ENCODE assay signal across 8 cellular contexts in the genomic region with DNA sequence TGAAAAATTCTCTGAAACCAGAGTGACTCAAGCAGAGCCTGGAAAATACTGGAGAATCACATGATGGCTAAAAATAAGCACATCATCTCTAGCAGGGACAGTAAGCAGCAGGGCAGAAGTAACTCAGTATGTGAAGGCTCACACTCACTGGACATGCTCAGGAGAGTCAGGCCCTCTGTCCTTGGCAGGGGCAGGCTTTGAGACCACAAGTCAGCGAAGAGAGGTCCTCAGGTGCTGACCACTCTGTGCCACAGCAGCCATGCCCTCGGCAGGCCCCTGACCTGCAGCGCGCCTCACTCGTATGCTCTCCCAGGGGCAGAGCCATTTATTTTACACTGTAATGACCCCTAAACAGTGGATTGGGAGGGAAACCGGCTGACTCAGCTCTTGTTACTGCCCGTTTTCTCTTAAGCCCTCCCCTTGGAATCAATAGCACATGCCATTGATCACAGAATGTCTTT.
DNase-seq lines count a peak whose midpoint lies in the region; ATAC-seq and TF ChIP-seq lines count a peak whose summit lies in the region.
"Had no signal": no experiment of that assay in that cellular context is flagged by ENCODE, and none has a peak within 500 bp of the region (broad histone marks: within the 10 kb centered on the region; RNA-seq: fewer than 3 reads in every experiment).

No MANE protein-coding gene starts in this region.

- H2BK12ac ChIP-seq in neuronal stem cell (ENCODE audit: low read length), result no peak overlapping the region

- peak overlapping the region; percentile 8 for H3K18ac ChIP-seq in neuronal stem cell (ENCODE audit: low read length)

- no peak overlapping the region for H3K4me3 ChIP-seq in neuronal stem cell (ENCODE audit: low read length in 2 of 2)
- H3K4me3 ChIP-seq in upper lobe of right lung, result no peak overlapping the region
- H3K4me3 ChIP-seq: HAP-1 had no signal

- no peak overlapping the region for H2BK5ac ChIP-seq in neuronal stem cell (ENCODE audit: low read length)

- intact Hi-C loops in upper lobe of right lung (cut with DNase I), result no loop called here

- no peak overlapping the region for H3K9ac ChIP-seq in neuronal stem cell (ENCODE audit: low read depth, low read length, poor library complexity)

- H3K23ac ChIP-seq in neuronal stem cell (ENCODE audit: low read depth, low read length, poor library complexity), result no peak overlapping the region

- no peak overlapping the region for H3K4ac ChIP-seq in neuronal stem cell (ENCODE audit: low read length)

- H3K79me1 ChIP-seq in neuronal stem cell (ENCODE audit: low read depth, low read length), result no peaks in the 10 kb centered on the region

- no CpG with 5 or more reads among the region's 7 CpGs for WGBS in neuronal stem cell (ENCODE audit: extremely low coverage in 2 of 2, insufficient read length in 2 of 2, insufficient replicate concordance in 1 of 2), 2 donors

- H3K9me3 ChIP-seq in neuronal stem cell (replicated peaks in 1 of 2; ENCODE audit: control insufficient read depth in 2 of 2, insufficient read depth in 1 of 2, low read depth in 1 of 2, low read length in 2 of 2) (no peaks in the 10 kb centered on the region), upper lobe of right lung (no peaks in the 10 kb centered on the region)
- H3K9me3 ChIP-seq: HAP-1 had no signal

- H3K27ac ChIP-seq in neuronal stem cell (replicated peaks; ENCODE audit: low read length) (no peak overlapping the region), upper lobe of right lung (peak overlapping the region; percentile 63)

- DNase-seq in amniotic stem cell (lab: John Stamatoyannopoulos, UW) (peak; percentile 6), glomerular visceral epithelial cell (ENCODE audit: extremely low spot score) (peak; percentile 8), neuronal stem cell (ENCODE audit: low spot score) (no peak), upper lobe of right lung (no peak), NCI-H1436 treated with DMSO at 0.1 percent for 48 hours (lab: John Stamatoyannopoulos, UW) (no peak), NCI-H2029 treated with DMSO at 0.1 percent for 48 hours (lab: John Stamatoyannopoulos, UW) (no peak)

- H3K36me3 ChIP-seq in neuronal stem cell (replicated peaks in 1 of 2; ENCODE audit: control insufficient read depth in 2 of 2, insufficient read depth in 2 of 2, low read length in 2 of 2) (no peaks in the 10 kb centered on the region), upper lobe of right lung (no peaks in the 10 kb centered on the region)
- H3K36me3 ChIP-seq: HAP-1 had no signal

- no peaks in the 10 kb centered on the region for H3K27me3 ChIP-seq in neuronal stem cell (ENCODE audit: control insufficient read depth in 3 of 3, insufficient read depth in 3 of 3, low read depth in 1 of 3, low read length in 3 of 3)
- H3K27me3 ChIP-seq in upper lobe of right lung, result no peaks in the 10 kb centered on the region

- H2AFZ ChIP-seq in neuronal stem cell (ENCODE audit: low read length), result no peak overlapping the region

- H4K8ac ChIP-seq in neuronal stem cell (ENCODE audit: low read depth, low read length), result no peak overlapping the region

- TF ChIP-seq CTCF in upper lobe of right lung (IDR thresholded peaks at IDR 0.05), result no peak

- ATAC-seq in upper lobe of right lung, result peak; percentile 23
- no peak for ATAC-seq in GM21390 (IDR thresholded peaks at IDR 0.05; ENCODE audit: unreplicated experiment)

- no peak overlapping the region for H3K4me2 ChIP-seq in neuronal stem cell (ENCODE audit: insufficient read depth, low read length, poor library complexity, severe bottlenecking)

- no peak overlapping the region for H3K14ac ChIP-seq in neuronal stem cell (ENCODE audit: low read length)

- peaks cover 0 to 15% of the 10 kb centered on the region in 2 donors for H3K4me1 ChIP-seq in neuronal stem cell (ENCODE audit: control insufficient read depth in 2 of 2, insufficient read depth in 1 of 2, low read depth in 1 of 2, low read length in 2 of 2)
- peaks cover 20% of the 10 kb centered on the region for H3K4me1 ChIP-seq in upper lobe of right lung
- H3K4me1 ChIP-seq: HAP-1 had no signal

- no peak overlapping the region for H2AK5ac ChIP-seq in neuronal stem cell (ENCODE audit: low read depth, low read length)

- H4K91ac ChIP-seq in neuronal stem cell (ENCODE audit: low read depth, low read length, poor library complexity), result no peak overlapping the region

- no peak overlapping the region for H2BK120ac ChIP-seq in neuronal stem cell (ENCODE audit: low read depth, low read length)

- no peak overlapping the region for H2BK15ac ChIP-seq in neuronal stem cell (ENCODE audit: low read length)

Comparison
In these comparisons a context has a peak if more than half of its experiments do, and no peak if none do; other contexts are left out.
1. DNase-seq: peak in amniotic stem cell (single experiment) and glomerular visceral epithelial cell (single experiment); none in neuronal stem cell (single experiment), upper lobe of right lung (single experiment), NCI-H1436 treated with DMSO at 0.1 percent for 48 hours (single experiment) and NCI-H2029 treated with DMSO at 0.1 percent for 48 hours (single experiment).